In the genomic region with DNA sequence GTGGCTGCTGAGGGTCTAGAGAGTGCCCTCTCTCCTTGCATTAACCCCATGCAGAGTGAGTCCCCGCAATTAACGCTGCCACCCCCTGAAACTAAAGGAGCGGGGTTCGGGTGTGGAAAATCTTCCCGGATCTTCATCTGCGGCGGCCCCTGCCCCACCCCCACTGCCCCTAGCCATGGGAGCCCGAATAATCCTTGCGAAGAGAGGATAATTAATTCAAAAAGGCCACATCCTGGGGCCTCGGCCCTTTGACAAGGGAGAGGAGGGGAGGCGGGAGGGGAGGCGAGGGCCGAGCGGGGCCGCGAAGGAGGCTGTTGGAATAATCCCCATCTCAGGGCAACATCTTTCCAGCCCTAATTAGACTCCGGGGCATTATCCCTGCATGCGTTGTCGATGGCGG, we compare ENCODE assay signal across 11 cellular contexts.
DNase-seq lines count a peak whose midpoint lies in the region; ATAC-seq, FAIRE-seq and TF ChIP-seq lines count a peak whose summit lies in the region.
"Had no signal": no experiment of that assay in that cellular context is flagged by ENCODE, and none has a peak within 500 bp of the region (broad histone marks: within the 10 kb centered on the region; RNA-seq: fewer than 3 reads in every experiment).

No MANE protein-coding gene starts in this region.

- no peaks in the 10 kb centered on the region for H3K9me3 Mint-ChIP-seq in T-helper 2 cell treated with Interferon-gamma antibody and Interleukin-4, amounts not matched to agents 5 μg/mL and 100 μg/mL, for 36 hours
- H3K9me3 Mint-ChIP-seq in activated CD4-positive, alpha-beta memory T cell treated with anti-CD3 and anti-CD28 coated beads for 36 hours = no peaks in the 10 kb centered on the region

- H3K9me3 ChIP-seq in K562 (replicated peaks; ENCODE audit: control insufficient read depth, insufficient read depth, low read depth, low read length) = no peaks in the 10 kb centered on the region
- no peaks in the 10 kb centered on the region for H3K9me3 ChIP-seq in stomach smooth muscle (ENCODE audit: control insufficient read depth in 2 of 2, low read length in 2 of 2)
- no peaks in the 10 kb centered on the region for H3K9me3 ChIP-seq in MM.1S (replicated peaks; ENCODE audit: insufficient read depth, low read length)

- peak overlapping the region; percentile 48 for H3K4me2 ChIP-seq in K562 (ENCODE audit: insufficient read depth, low read length)
- H3K4me2 ChIP-seq in MM.1S (ENCODE audit: low read depth, low read length) = no peak overlapping the region

- no peak for TF ChIP-seq POLR2A in K562 (conservative IDR thresholded peaks at IDR 0.05)

- H3K27me3 ChIP-seq in K562 (ENCODE audit: control insufficient read depth in 2 of 2, insufficient read depth in 2 of 2, low read length in 2 of 2) (peaks cover 28 to 57% of the 10 kb centered on the region in 2 experiments), layer of hippocampus (ENCODE audit: control insufficient read depth, insufficient read depth, low read length) (no peaks in the 10 kb centered on the region), stomach smooth muscle (ENCODE audit: control insufficient read depth in 1 of 2, insufficient read depth in 2 of 2, low read length in 2 of 2) (peaks cover 0 to 8% of the 10 kb centered on the region in 2 donors), MM.1S (replicated peaks; ENCODE audit: insufficient read depth, low read length) (peaks cover 21% of the 10 kb centered on the region)

- H3K27me3 Mint-ChIP-seq in T-helper 2 cell treated with Interferon-gamma antibody and Interleukin-4, amounts not matched to agents 5 μg/mL and 100 μg/mL, for 36 hours (ENCODE audit: low read depth) = peaks cover 40% of the 10 kb centered on the region
- peaks cover 17% of the 10 kb centered on the region for H3K27me3 Mint-ChIP-seq in activated CD4-positive, alpha-beta memory T cell treated with anti-CD3 and anti-CD28 coated beads for 36 hours

- intact Hi-C loops in K562 (cut with micrococcal nuclease) = no loop called here
- intact Hi-C loops in activated CD4-positive, alpha-beta memory T cell treated with anti-CD3 and anti-CD28 coated beads for 36 hours (cut with micrococcal nuclease) = no loop called here

- no peak overlapping the region for H3K27ac ChIP-seq in K562 (ENCODE audit: extremely low read depth, low read depth, low read length)
- peak overlapping the region; percentile 30 for H3K27ac ChIP-seq in layer of hippocampus (ENCODE audit: low read depth, low read length)
- no peak overlapping the region for H3K27ac ChIP-seq in stomach smooth muscle (ENCODE audit: low read length)
- no peak overlapping the region for H3K27ac ChIP-seq in MM.1S (ENCODE audit: low read length)

- H2AFZ ChIP-seq in K562 (ENCODE audit: low read depth, low read length) (no peak overlapping the region), MM.1S (ENCODE audit: low read length) (no peak overlapping the region)

- peaks cover 12 to 18% of the 10 kb centered on the region in 2 experiments for H3K4me1 ChIP-seq in K562 (replicated peaks in 1 of 2; ENCODE audit: control insufficient read depth in 2 of 2, insufficient read depth in 2 of 2, low read length in 2 of 2)
- H3K4me1 ChIP-seq in stomach smooth muscle (ENCODE audit: control insufficient read depth, insufficient read depth, low read length) = peaks cover 13% of the 10 kb centered on the region
- no peaks in the 10 kb centered on the region for H3K4me1 ChIP-seq in MM.1S (ENCODE audit: low read length)

- TF ChIP-seq CTCF in K562 (IDR thresholded peaks at IDR 0.05 in 2 of 3, conservative IDR thresholded peaks at IDR 0.05 in 1 of 3; ENCODE audit: insufficient read depth in 2 of 3, low read depth in 1 of 3, low read length in 3 of 3) (no peak), MM.1S (IDR thresholded peaks at IDR 0.05; ENCODE audit: low read length) (no peak)

- 3% methylated on average over 13 of the region's 20 CpGs for WGBS in K562 (ENCODE audit: insufficient coverage, low coverage, missing lambda C conversion rate)

- no peaks in the 10 kb centered on the region for H3F3A ChIP-seq in MM.1S (ENCODE audit: insufficient read depth, low read length)

- BruUV-seq in K562 (replicated peaks; lab: Mats Ljungman, UMichigan) = no TSS peak

- POLR2A ChIA-PET in K562 (lab: Yijun Ruan, JAX) = interaction anchor here (0.9 kb wide), 1 partner anchor 8 kb away, joined by 3 read pairs; no protein-coding TSS in a partner anchor
- POLR2A ChIA-PET in activated CD4-positive, alpha-beta memory T cell treated with anti-CD3 and anti-CD28 coated beads for 36 hours (lab: Charles Lee) = no interaction called here

- H3K9me1 ChIP-seq in K562 (ENCODE audit: control insufficient read depth, insufficient read depth, low read length) = no peaks in the 10 kb centered on the region

- no peaks in the 10 kb centered on the region for H3K9me2 ChIP-seq in MM.1S (replicated peaks; ENCODE audit: insufficient read depth, low read length)

- no peak overlapping the region for H3K27ac Mint-ChIP-seq in T-helper 2 cell treated with Interferon-gamma antibody and Interleukin-4, amounts not matched to agents 5 μg/mL and 100 μg/mL, for 36 hours
- H3K27ac Mint-ChIP-seq in activated CD4-positive, alpha-beta memory T cell treated with anti-CD3 and anti-CD28 coated beads for 36 hours = no peak overlapping the region

- H3K4me1 Mint-ChIP-seq in T-helper 2 cell treated with Interferon-gamma antibody and Interleukin-4, amounts not matched to agents 5 μg/mL and 100 μg/mL, for 36 hours (ENCODE audit: low read depth) = peaks cover 8% of the 10 kb centered on the region
- peaks cover 7% of the 10 kb centered on the region for H3K4me1 Mint-ChIP-seq in activated CD4-positive, alpha-beta memory T cell treated with anti-CD3 and anti-CD28 coated beads for 36 hours (ENCODE audit: low read depth)

- no peaks in the 10 kb centered on the region for H3K36me3 ChIP-seq in K562 (ENCODE audit: control insufficient read depth, insufficient read depth, low read length)
- no peaks in the 10 kb centered on the region for H3K36me3 ChIP-seq in stomach smooth muscle (ENCODE audit: control insufficient read depth in 2 of 2, insufficient read depth in 2 of 2, low read length in 2 of 2)
- H3K36me3 ChIP-seq in MM.1S (replicated peaks; ENCODE audit: insufficient read depth, low read length) = no peaks in the 10 kb centered on the region

- ATAC-seq in K562 (peak; percentile 38; the same call in 2 of the 3 replicates), GM19035 (IDR thresholded peaks at IDR 0.05; ENCODE audit: unreplicated experiment) (no peak)

- peak overlapping the region; percentile 70 for H3K4me3 Mint-ChIP-seq in T-helper 2 cell treated with Interferon-gamma antibody and Interleukin-4, amounts not matched to agents 5 μg/mL and 100 μg/mL, for 36 hours
- no peak overlapping the region for H3K4me3 Mint-ChIP-seq in activated CD4-positive, alpha-beta memory T cell treated with anti-CD3 and anti-CD28 coated beads for 36 hours

- TF ChIP-seq EP300 in K562 (IDR thresholded peaks at IDR 0.05; ENCODE audit: low read length) = no peak

- peaks cover 3% of the 10 kb centered on the region; the same call in 1 of the 2 replicates for H4K20me1 ChIP-seq in K562 (replicated peaks; ENCODE audit: control insufficient read depth, insufficient read depth, low read length)
- no peaks in the 10 kb centered on the region for H4K20me1 ChIP-seq in MM.1S (ENCODE audit: insufficient read depth, low read length)

- CTCF ChIA-PET in K562 (lab: Yijun Ruan, JAX; ENCODE audit: low intra/inter-chr PET ratio) = no interaction called here
- CTCF ChIA-PET in activated CD4-positive, alpha-beta memory T cell treated with anti-CD3 and anti-CD28 coated beads for 36 hours (lab: Charles Lee) = no interaction called here

- in situ Hi-C loops in K562 (cut with MboI) = no loop called here

- H3K36me3 Mint-ChIP-seq in T-helper 2 cell treated with Interferon-gamma antibody and Interleukin-4, amounts not matched to agents 5 μg/mL and 100 μg/mL, for 36 hours (ENCODE audit: low read depth) = no peaks in the 10 kb centered on the region
- no peaks in the 10 kb centered on the region for H3K36me3 Mint-ChIP-seq in activated CD4-positive, alpha-beta memory T cell treated with anti-CD3 and anti-CD28 coated beads for 36 hours

- FAIRE-seq in K562 (lab: Jason Lieb, UNC) = no peak
- FAIRE-seq: A204.1, G401.6 had no signal

- TF ChIP-seq RAD21 in K562 (CRISPR knock-in tag; conservative IDR thresholded peaks at IDR 0.05 in 1 of 2, IDR thresholded peaks at IDR 0.05 in 1 of 2) = no peak

- H3K9ac ChIP-seq in K562 (ENCODE audit: insufficient read depth in 1 of 2, low read depth in 2 of 2, low read length in 2 of 2) (no peak overlapping the region), stomach smooth muscle (ENCODE audit: low read length in 2 of 2) (no peak overlapping the region), MM.1S (ENCODE audit: low read length) (no peak overlapping the region)

- no peaks in the 10 kb centered on the region for H3K79me2 ChIP-seq in K562 (ENCODE audit: control insufficient read depth, insufficient read depth, low read length)
- no peaks in the 10 kb centered on the region for H3K79me2 ChIP-seq in MM.1S (ENCODE audit: low read length)

- H3K4me3 ChIP-seq in K562 (no peak overlapping the region), stomach smooth muscle (ENCODE audit: low read length in 2 of 2) (peak overlapping the region; percentile 38 to 70), MM.1S (ENCODE audit: low read length) (no peak overlapping the region)
- H3K4me3 ChIP-seq: lung had no signal

- DNase-seq in T-helper 2 cell treated with Interferon-gamma antibody and Interleukin-4, amounts not matched to agents 5 μg/mL and 100 μg/mL, for 36 hours (ENCODE audit: low spot score) = no peak
- DNase-seq in T-helper 2 cell = no peak
- DNase-seq in K562 (ENCODE audit: extremely low read depth in 1 of 4, low spot score in 3 of 4) = no peak
- DNase-seq in MM.1S = no peak
- DNase-seq in activated CD4-positive, alpha-beta memory T cell treated with anti-CD3 and anti-CD28 coated beads for 36 hours = no peak

TF ChIP-seq in K562, 482 proteins besides CTCF, POLR2A, EP300 and RAD21:
- TF ChIP-seq PYGO2 (tag; IDR thresholded peaks at IDR 0.05) = no peak
- TF ChIP-seq, protein P1, sequence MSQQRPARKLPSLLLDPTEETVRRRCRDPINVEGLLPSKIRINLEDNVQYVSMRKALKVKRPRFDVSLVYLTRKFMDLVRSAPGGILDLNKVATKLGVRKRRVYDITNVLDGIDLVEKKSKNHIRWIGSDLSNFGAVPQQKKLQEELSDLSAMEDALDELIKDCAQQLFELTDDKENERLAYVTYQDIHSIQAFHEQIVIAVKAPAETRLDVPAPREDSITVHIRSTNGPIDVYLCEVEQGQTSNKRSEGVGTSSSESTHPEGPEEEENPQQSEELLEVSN (IDR thresholded peaks at IDR 0.05; ENCODE audit: borderline replicate concordance in 1 of 2, extremely low read depth in 1 of 2, insufficient read depth in 1 of 2, insufficient read length in 1 of 2, low read depth in 1 of 2, low read length in 1 of 2, poor library complexity in 1 of 2, severe bottlenecking in 1 of 2) = peak in 1 of 2 experiments; percentile 13

Comparison
In these comparisons a context has a peak if more than half of its experiments do, and no peak if none do; other contexts are left out.
1. H3K4me3 ChIP-seq: peak in stomach smooth muscle (2 of 2); none in K562 (single experiment) and MM.1S (single experiment).